In genomic region chr2:75098856-75099255, GRCh38 we compare ENCODE assay signal across 8 cellular contexts.
DNase-seq lines count a peak whose midpoint lies in the region; ATAC-seq and TF ChIP-seq lines count a peak whose summit lies in the region.

No MANE protein-coding gene starts in this region.

- H3K27ac ChIP-seq in GM23338 (ENCODE audit: low read depth), result no peak overlapping the region

- peaks cover 3% of the 10 kb centered on the region; the same call in 2 of the 3 replicates for H3K36me3 Mint-ChIP-seq in GM23338 (ENCODE audit: low read depth)

- no peaks in the 10 kb centered on the region for H3F3A ChIP-seq in GM23338 (replicated peaks; ENCODE audit: low read depth)

- H4K20me1 ChIP-seq in GM23338 (replicated peaks; ENCODE audit: insufficient read depth), result no peaks in the 10 kb centered on the region

- H3K36me3 ChIP-seq in GM23338 (ENCODE audit: insufficient read depth), result no peaks in the 10 kb centered on the region

- peak; percentile 60 to 68 for TF ChIP-seq CTCF in GM23338 (conservative IDR thresholded peaks at IDR 0.05; ENCODE audit: low read depth in 2 of 2)

- peaks cover 5% of the 10 kb centered on the region; the same call in 2 of the 3 replicates for H3K9me3 Mint-ChIP-seq in GM23338

- H3K27me3 ChIP-seq in GM23338 (ENCODE audit: insufficient read depth), result no peaks in the 10 kb centered on the region

- no peak overlapping the region for H3K4me3 ChIP-seq in GM23338

- 0 out of 2 replicates have a peak, but pooled peaks cover 6% of the 10 kb centered on the region for H3K9me2 ChIP-seq in GM23338 (ENCODE audit: insufficient read depth)

- DNase-seq in AG20443 (ENCODE audit: low spot score) (peak; percentile 44), GM23338 (ENCODE audit: low spot score) (peak; percentile 69), RPMI7951 (ENCODE audit: low read depth) (peak; percentile 56), germinal center (ENCODE audit: low spot score) (peak; percentile 8), HuH-7.5 (ENCODE audit: low spot score) (no peak), cerebellar nuclear complex (lab: John Stamatoyannopoulos, UW) (no peak)
- no peak for DNase-seq in stimulated activated CD8-positive, alpha-beta memory T cell treated with anti-CD3 and anti-CD28 coated beads, Interleukin-4, amount 100 ng/mL, for 48 hours

- peaks cover 7% of the 10 kb centered on the region for H3K4me1 Mint-ChIP-seq in GM23338

- H2AFZ ChIP-seq in GM23338, result no peak overlapping the region

- peaks cover 1% of the 10 kb centered on the region for H3K27me3 Mint-ChIP-seq in GM23338 (ENCODE audit: insufficient read depth, low read depth, poor library complexity)

- H3K4me2 ChIP-seq in GM23338, result no peak overlapping the region

- no peaks in the 10 kb centered on the region for H3K79me2 ChIP-seq in GM23338 (replicated peaks; ENCODE audit: insufficient read depth)

- H3K4me3 Mint-ChIP-seq in GM23338, result no peak overlapping the region

- ATAC-seq in GM23338 (peak; percentile 81), GM21576 (IDR thresholded peaks at IDR 0.05; ENCODE audit: unreplicated experiment) (no peak)

- no peaks in the 10 kb centered on the region for H3K4me1 ChIP-seq in GM23338 (ENCODE audit: insufficient read depth)

- H3K27ac Mint-ChIP-seq in GM23338, result no peak overlapping the region

TF ChIP-seq in GM23338, 12 proteins besides CTCF, POLR2A, EP300 and RAD21:
- TF ChIP-seq ZNF462 (CRISPR knock-in tag; IDR thresholded peaks at IDR 0.05) (peak; percentile 79; the same call in 1 of the 2 replicates), CREB1 (CRISPR knock-in tag; IDR thresholded peaks at IDR 0.05; ENCODE audit: low read depth) (no peak)
TF ChIP-seq in GM23338: peak in this region for 1.

Comparison
In these comparisons a context has a peak if more than half of its experiments do, and no peak if none do; other contexts are left out.
1. DNase-seq: peak in AG20443 (single experiment), GM23338 (single experiment), RPMI7951 (single experiment) and germinal center (single experiment); none in HuH-7.5 (single experiment), cerebellar nuclear complex (0 of 2) and stimulated activated CD8-positive, alpha-beta memory T cell treated with anti-CD3 and anti-CD28 coated beads, Interleukin-4, amount 100 ng/mL, for 48 hours (single experiment).